In the genomic region with DNA sequence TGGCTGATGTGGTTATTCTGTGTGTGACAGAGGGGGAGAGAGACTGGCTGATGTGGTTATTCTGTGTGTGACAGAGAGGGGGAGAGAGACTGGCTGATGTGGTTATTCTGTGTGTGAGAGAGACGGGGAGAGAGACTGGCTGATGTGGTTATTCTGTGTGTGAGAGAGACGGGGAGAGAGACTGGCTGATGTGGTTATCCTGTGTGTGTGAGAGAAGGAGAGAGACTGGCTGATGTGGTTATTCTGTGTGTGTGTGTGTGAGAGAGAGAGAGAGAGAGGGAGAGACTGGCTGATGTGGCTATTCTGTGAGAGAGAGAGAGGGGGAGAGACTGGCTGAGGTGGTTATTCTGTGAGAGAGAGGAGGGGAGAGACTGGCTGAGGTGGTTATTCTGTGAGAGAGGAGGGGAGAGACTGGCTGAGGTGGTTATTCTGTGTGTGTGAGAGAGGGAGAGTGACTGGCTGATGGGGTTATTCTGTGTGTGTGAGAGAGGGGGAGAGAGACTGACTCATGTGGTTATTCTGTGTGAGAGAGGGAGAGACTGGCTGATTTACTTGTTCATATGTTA, we compare ENCODE assay signal across 8 cellular contexts. TPM values are rescaled to one million over a fixed set of nuclear protein-coding genes. Genes with fewer than 3 reads are reported as not detected.
DNase-seq lines count a peak whose midpoint lies in the region; ATAC-seq, FAIRE-seq and TF ChIP-seq lines count a peak whose summit lies in the region.
"Not testable (repeated sequence)": the region's sequence is repeated elsewhere in the genome, so short reads cannot be mapped to it uniquely, and the experiment has no call there.

No MANE protein-coding gene starts in this region.

- not testable (repeated sequence) for H3K36me3 Mint-ChIP-seq in activated CD4-positive, alpha-beta memory T cell treated with anti-CD3 and anti-CD28 coated beads for 36 hours; astrocyte (ENCODE audit: low read depth, unreplicated experiment)

- TF ChIP-seq CTCF in Loucy (conservative IDR thresholded peaks at IDR 0.05; ENCODE audit: low read length); astrocyte (IDR thresholded peaks at IDR 0.05; ENCODE audit: insufficient read depth, low read depth, low read length); cardiac muscle cell (IDR thresholded peaks at IDR 0.05; ENCODE audit: low read depth, low read length): not testable (repeated sequence)

- H3K4me2 ChIP-seq in Loucy (ENCODE audit: low read depth, low read length, poor library complexity, severe bottlenecking): peak overlapping the region; percentile 16
- H3K4me2 ChIP-seq in astrocyte (ENCODE audit: low read length): not testable (repeated sequence)

- not testable (repeated sequence) for H3K9me3 Mint-ChIP-seq in activated CD4-positive, alpha-beta memory T cell treated with anti-CD3 and anti-CD28 coated beads for 36 hours; astrocyte (ENCODE audit: unreplicated experiment)

- H3K9ac ChIP-seq in Loucy (ENCODE audit: low read depth, low read length, poor library complexity, severe bottlenecking): not testable (repeated sequence)
- peak overlapping the region; percentile 27 for H3K9ac ChIP-seq in astrocyte (ENCODE audit: low read length)

- H2AFZ ChIP-seq in Loucy (ENCODE audit: low read length); astrocyte (ENCODE audit: low read depth, low read length): not testable (repeated sequence)

- not testable (repeated sequence) for FAIRE-seq in astrocyte (lab: Jason Lieb, UNC)

- H3K27me3 Mint-ChIP-seq in activated CD4-positive, alpha-beta memory T cell treated with anti-CD3 and anti-CD28 coated beads for 36 hours: peaks cover 14% of the 10 kb centered on the region
- H3K27me3 Mint-ChIP-seq in astrocyte (ENCODE audit: low read depth, unreplicated experiment): peaks cover 25% of the 10 kb centered on the region

- intact Hi-C loops in activated CD4-positive, alpha-beta memory T cell treated with anti-CD3 and anti-CD28 coated beads for 36 hours (cut with micrococcal nuclease): loop anchor here (1.0 to 5.0 kb wide), 2 partner anchors 46 to 56 kb away; no protein-coding TSS in a partner anchor

- H3K79me2 ChIP-seq in Loucy (ENCODE audit: insufficient read depth, low read length); astrocyte (ENCODE audit: insufficient read depth, low read length): not testable (repeated sequence)

- not testable (repeated sequence) for H3K9me2 ChIP-seq in Loucy (replicated peaks; ENCODE audit: low read depth, low read length)

- H3K4me1 ChIP-seq in Loucy (ENCODE audit: insufficient read depth, low read length, poor library complexity, severe bottlenecking): peaks cover 19% of the 10 kb centered on the region
- H3K4me1 ChIP-seq in astrocyte (ENCODE audit: insufficient read depth, low read length); cardiac muscle cell (ENCODE audit: low read depth): not testable (repeated sequence)

- ATAC-seq in GM18907 (IDR thresholded peaks at IDR 0.05; ENCODE audit: unreplicated experiment): peak; percentile 45

- POLR2A ChIA-PET in activated CD4-positive, alpha-beta memory T cell treated with anti-CD3 and anti-CD28 coated beads for 36 hours (lab: Charles Lee): not testable (repeated sequence)

- not testable (repeated sequence) for H3K4me3 ChIP-seq in Loucy (ENCODE audit: low read length, poor library complexity, severe bottlenecking); astrocyte (ENCODE audit: insufficient read depth, low read depth, low read length); cardiac muscle cell

- not testable (repeated sequence) for H3K4me1 Mint-ChIP-seq in activated CD4-positive, alpha-beta memory T cell treated with anti-CD3 and anti-CD28 coated beads for 36 hours (ENCODE audit: low read depth); astrocyte (ENCODE audit: low read depth, unreplicated experiment)

- H4K20me1 ChIP-seq in Loucy (ENCODE audit: insufficient read depth, low read length, poor library complexity, severe bottlenecking); astrocyte (ENCODE audit: insufficient read depth, low read length): not testable (repeated sequence)

- not testable (repeated sequence) for H3F3A ChIP-seq in Loucy (ENCODE audit: low read depth)

- not testable (repeated sequence) for H3K27ac ChIP-seq in astrocyte (ENCODE audit: low read depth, low read length); cardiac muscle cell

- H3K27ac Mint-ChIP-seq in activated CD4-positive, alpha-beta memory T cell treated with anti-CD3 and anti-CD28 coated beads for 36 hours; astrocyte (ENCODE audit: unreplicated experiment): not testable (repeated sequence)

- CTCF ChIA-PET in activated CD4-positive, alpha-beta memory T cell treated with anti-CD3 and anti-CD28 coated beads for 36 hours (lab: Charles Lee): not testable (repeated sequence)

- H3K27me3 ChIP-seq in Loucy (ENCODE audit: insufficient read depth, low read length, poor library complexity, severe bottlenecking); astrocyte (ENCODE audit: insufficient read depth, low read length); cardiac muscle cell: not testable (repeated sequence)

- not testable (repeated sequence) for H3K4me3 Mint-ChIP-seq in activated CD4-positive, alpha-beta memory T cell treated with anti-CD3 and anti-CD28 coated beads for 36 hours; astrocyte (ENCODE audit: unreplicated experiment)

- H3K36me3 ChIP-seq in Loucy (ENCODE audit: insufficient read depth, low read length); astrocyte (ENCODE audit: insufficient read depth, low read length); cardiac muscle cell: not testable (repeated sequence)

- DNase-seq in CD1c-positive myeloid dendritic cell (ENCODE audit: extremely low spot score) (peak; percentile 3), OCI-M1 (lab: John Stamatoyannopoulos, UW) (peak; percentile 56), astrocyte (ENCODE audit: low read depth) (peak; percentile 67), cardiac muscle cell (ENCODE audit: low read depth in 1 of 2, low spot score in 1 of 2) (peak; percentile 2 to 11), renal cortical epithelial cell (ENCODE audit: low read depth) (peak; percentile 21)
- peak; percentile 44 for DNase-seq in activated CD4-positive, alpha-beta memory T cell treated with anti-CD3 and anti-CD28 coated beads for 36 hours

- H3K9me3 ChIP-seq in Loucy (ENCODE audit: insufficient read depth, low read depth, low read length); astrocyte (ENCODE audit: insufficient read depth, low read depth, low read length); cardiac muscle cell (ENCODE audit: low read depth): not testable (repeated sequence)

RNA-seq across cellular contexts. Expression of a gene that starts 27.1 kb away (rescaled TPM):
- under 1 TPM; 0.24 to 0.63 TPM for total RNA-seq in activated CD4-positive, alpha-beta memory T cell treated with anti-CD3 and anti-CD28 coated beads for 36 hours
- total RNA-seq in astrocyte (not detected in 2 replicates), cardiac muscle cell (0.03 TPM in 1 of 2 replicates, not detected in the other), renal cortical epithelial cell (0.25 TPM in 1 of 2 replicates, not detected in the other)
- polyA plus RNA-seq in cardiac muscle cell: 0.10 TPM in 1 of 2 replicates, not detected in the other

RNA-seq across cellular contexts. Expression of a gene that starts 55.1 kb away (rescaled TPM):
- 10 to 100 TPM; 14.9 to 15.0 TPM for total RNA-seq in activated CD4-positive, alpha-beta memory T cell treated with anti-CD3 and anti-CD28 coated beads for 36 hours
- 3.3 and 4.0 TPM in 2 replicates for total RNA-seq in astrocyte
- 5.1 and 5.5 TPM in 2 replicates for total RNA-seq in cardiac muscle cell
- polyA plus RNA-seq in cardiac muscle cell: 2.1 and 3.3 TPM in 2 replicates
- total RNA-seq in renal cortical epithelial cell: 13.5 and 14.6 TPM in 2 replicates

Comparison
In these comparisons a context has a peak if more than half of its experiments do, and no peak if none do; other contexts are left out.
1. DNase-seq: peak in every context shown above with its lines; median percentile 67 in astrocyte; 56 in OCI-M1; 44 in activated CD4-positive, alpha-beta memory T cell treated with anti-CD3 and anti-CD28 coated beads for 36 hours; 21 in renal cortical epithelial cell; 6 in cardiac muscle cell; 3 in CD1c-positive myeloid dendritic cell.